Comparison of ENCODE assay signal across 28 cellular contexts in genomic region chr15:56948766-56949105, GRCh38. TPM values are rescaled to one million over a fixed set of nuclear protein-coding genes. Genes with fewer than 3 reads are reported as not detected.
DNase-seq lines count a peak whose midpoint lies in the region; ATAC-seq, FAIRE-seq and TF ChIP-seq lines count a peak whose summit lies in the region.
"Had no signal": no experiment of that assay in that cellular context is flagged by ENCODE, and none has a peak within 500 bp of the region (broad histone marks: within the 10 kb centered on the region; RNA-seq: fewer than 3 reads in every experiment).

No MANE protein-coding gene starts in this region.

- H3K36me3 Mint-ChIP-seq in activated naive CD4-positive, alpha-beta T cell treated with anti-CD3 and anti-CD28 coated beads, Interleukin-2, amount 50 U/mL, for 24 hours, result peaks cover 31% of the 10 kb centered on the region
- H3K36me3 Mint-ChIP-seq in activated naive CD4-positive, alpha-beta T cell treated with anti-CD3 and anti-CD28 coated beads, Interleukin-2, amount 10 ng/mL, durations not matched to agents 7 days and 5 days, result peaks cover 28% of the 10 kb centered on the region
- H3K36me3 Mint-ChIP-seq in immature natural killer cell, result peaks cover 12 to 21% (median 13%) of the 10 kb centered on the region in 3 donors

- no peak overlapping the region for H3K4me2 ChIP-seq in K562 (ENCODE audit: insufficient read depth, low read length)

- H3K9me3 Mint-ChIP-seq in activated naive CD4-positive, alpha-beta T cell treated with anti-CD3 and anti-CD28 coated beads, Interleukin-2, amount 50 U/mL, for 24 hours, result peaks cover 17% of the 10 kb centered on the region
- peaks cover 14% of the 10 kb centered on the region for H3K9me3 Mint-ChIP-seq in activated naive CD4-positive, alpha-beta T cell treated with anti-CD3 and anti-CD28 coated beads, Interleukin-2, amount 10 ng/mL, durations not matched to agents 7 days and 5 days
- H3K9me3 Mint-ChIP-seq in immature natural killer cell, result peaks cover 0 to 8% (median 5%) of the 10 kb centered on the region in 6 donors
- H3K9me3 Mint-ChIP-seq: activated CD4-positive, alpha-beta T cell treated with anti-CD3 and anti-CD28 coated beads, Interleukin-2, amount 10 ng/mL, durations not matched to agents 24 days and 14 days had no signal

- CTCF ChIA-PET in activated naive CD4-positive, alpha-beta T cell treated with anti-CD3 and anti-CD28 coated beads, Interleukin-2, amount 10 ng/mL, durations not matched to agents 7 days and 5 days (lab: Charles Lee), result interaction anchor here (1.5 kb wide), 1 partner anchor 16 kb away, joined by 4 read pairs; no protein-coding TSS in a partner anchor
- CTCF ChIA-PET in K562 (lab: Yijun Ruan, JAX; ENCODE audit: low intra/inter-chr PET ratio), result interaction anchor here (0.6 kb wide), 1 partner anchor 107 kb away, joined by 3 read pairs; no protein-coding TSS in a partner anchor

- no peaks in the 10 kb centered on the region for H3K9me1 ChIP-seq in K562 (ENCODE audit: control insufficient read depth, insufficient read depth, low read length)

- TF ChIP-seq RAD21 in K562 (CRISPR knock-in tag; conservative IDR thresholded peaks at IDR 0.05 in 1 of 2, IDR thresholded peaks at IDR 0.05 in 1 of 2), result no peak

- H3K27ac Mint-ChIP-seq in activated naive CD4-positive, alpha-beta T cell treated with anti-CD3 and anti-CD28 coated beads, Interleukin-2, amount 50 U/mL, for 24 hours, result peak overlapping the region; percentile 46
- H3K27ac Mint-ChIP-seq in activated naive CD4-positive, alpha-beta T cell treated with anti-CD3 and anti-CD28 coated beads, Interleukin-2, amount 10 ng/mL, durations not matched to agents 7 days and 5 days, result no peak overlapping the region
- peak overlapping the region in 1 of 6 donors; percentile 17 for H3K27ac Mint-ChIP-seq in immature natural killer cell
- H3K27ac Mint-ChIP-seq: activated CD4-positive, alpha-beta T cell treated with anti-CD3 and anti-CD28 coated beads, Interleukin-2, amount 10 ng/mL, durations not matched to agents 24 days and 14 days; activated naive CD4-positive, alpha-beta T cell treated with anti-CD3 and anti-CD28 coated beads for 36 hours; stimulated activated naive CD8-positive, alpha-beta T cell treated with anti-CD3 and anti-CD28 coated beads, Interleukin-15, amount 100 ng/mL, for 72 hours had no signal

- TF ChIP-seq CTCF in K562 (IDR thresholded peaks at IDR 0.05 in 2 of 3, conservative IDR thresholded peaks at IDR 0.05 in 1 of 3; ENCODE audit: insufficient read depth in 2 of 3, low read depth in 1 of 3, low read length in 3 of 3), result no peak

- ATAC-seq in K562 (no peak; the same call in 2 of the 3 replicates), HG03159 (IDR thresholded peaks at IDR 0.05; ENCODE audit: unreplicated experiment) (no peak)
- ATAC-seq: stimulated activated naive CD8-positive, alpha-beta T cell treated with anti-CD3 and anti-CD28 coated beads, Interleukin-15, amount 100 ng/mL, for 72 hours had no signal

- H3K36me3 ChIP-seq in K562 (ENCODE audit: control insufficient read depth, insufficient read depth, low read length), result peaks cover 12% of the 10 kb centered on the region; the same call in 1 of the 3 replicates
- H3K36me3 ChIP-seq: HAP-1, ovary, right lobe of liver had no signal

- no peaks in the 10 kb centered on the region for H4K20me1 ChIP-seq in K562 (replicated peaks; ENCODE audit: control insufficient read depth, insufficient read depth, low read length)

- no peak for TF ChIP-seq EP300 in K562 (IDR thresholded peaks at IDR 0.05; ENCODE audit: low read length)

- no peak for FAIRE-seq in K562 (lab: Jason Lieb, UNC)
- FAIRE-seq: A204.1, endothelial cell of umbilical vein had no signal

- H3K4me1 Mint-ChIP-seq in activated naive CD4-positive, alpha-beta T cell treated with anti-CD3 and anti-CD28 coated beads, Interleukin-2, amount 50 U/mL, for 24 hours, result peaks cover 43% of the 10 kb centered on the region
- no peaks in the 10 kb centered on the region for H3K4me1 Mint-ChIP-seq in activated naive CD4-positive, alpha-beta T cell treated with anti-CD3 and anti-CD28 coated beads, Interleukin-2, amount 10 ng/mL, durations not matched to agents 7 days and 5 days
- peaks cover 34 to 67% of the 10 kb centered on the region in 2 donors for H3K4me1 Mint-ChIP-seq in immature natural killer cell

- 87% methylated on average over 1 of the region's 1 CpG for WGBS in K562 (ENCODE audit: insufficient coverage, low coverage, missing lambda C conversion rate)

- no peaks in the 10 kb centered on the region for H3K9me3 ChIP-seq in K562 (replicated peaks; ENCODE audit: control insufficient read depth, insufficient read depth, low read depth, low read length)
- H3K9me3 ChIP-seq: BE2C, ovary, right lobe of liver had no signal

- H3K9ac ChIP-seq in K562 (ENCODE audit: insufficient read depth in 1 of 2, low read depth in 2 of 2, low read length in 2 of 2), result no peak overlapping the region

- H3K27ac ChIP-seq in K562 (ENCODE audit: extremely low read depth, low read depth, low read length), result peak overlapping the region; percentile 22; the same call in 1 of the 3 replicates
- H3K27ac ChIP-seq: ovary, right lobe of liver, tibial artery had no signal

- H2AFZ ChIP-seq in K562 (ENCODE audit: low read depth, low read length), result no peak overlapping the region

- POLR2A ChIA-PET in K562 (lab: Yijun Ruan, JAX), result no interaction called here

- no peak for DNase-seq in activated naive CD4-positive, alpha-beta T cell treated with anti-CD3 and anti-CD28 coated beads, Interleukin-2, amount 10 ng/mL, durations not matched to agents 7 days and 5 days
- DNase-seq in K562 (ENCODE audit: extremely low read depth in 1 of 4, low spot score in 3 of 4), result no peak
- DNase-seq in myocyte (ENCODE audit: low read depth), result peak; percentile 15
- no peak for DNase-seq in nucleus accumbens (lab: John Stamatoyannopoulos, UW)
- no peak for DNase-seq in immature natural killer cell
- DNase-seq in stimulated activated CD4-positive, alpha-beta T cell treated with anti-CD3 and anti-CD28 coated beads, Interleukin-4, amount 100 ng/mL, for 1 hour, result no peak
- DNase-seq: activated CD4-positive, alpha-beta T cell treated with anti-CD3 and anti-CD28 coated beads, Interleukin-2, amount 10 ng/mL, durations not matched to agents 24 days and 14 days; activated naive CD4-positive, alpha-beta T cell treated with anti-CD3 and anti-CD28 coated beads for 36 hours; activated T-cell treated with anti-CD3 and anti-CD28 coated beads, Interleukin-2, amount 50 U/mL, for 48 hours; BE2C; central memory CD4-positive, alpha-beta T cell; COR-L47; DMS79 treated with DMSO at 0.1 percent for 48 hours; glutamatergic neuron; kidney glomerular epithelial cell; NCI-H1092; NCI-H187 treated with DMSO at 0.1 percent for 48 hours; NCI-H2227 treated with DMSO at 0.1 percent for 48 hours; NCI-H774; ovary; right lobe of liver; stimulated activated naive CD8-positive, alpha-beta T cell treated with anti-CD3 and anti-CD28 coated beads, Interleukin-15, amount 100 ng/mL, for 72 hours; tibial artery had no signal

- no peak for TF ChIP-seq POLR2A in K562 (conservative IDR thresholded peaks at IDR 0.05)

- peaks cover 92% of the 10 kb centered on the region for H3K79me2 ChIP-seq in K562 (ENCODE audit: control insufficient read depth, insufficient read depth, low read length)

- H3K27me3 Mint-ChIP-seq in activated naive CD4-positive, alpha-beta T cell treated with anti-CD3 and anti-CD28 coated beads, Interleukin-2, amount 50 U/mL, for 24 hours, result no peaks in the 10 kb centered on the region
- H3K27me3 Mint-ChIP-seq in activated naive CD4-positive, alpha-beta T cell treated with anti-CD3 and anti-CD28 coated beads, Interleukin-2, amount 10 ng/mL, durations not matched to agents 7 days and 5 days, result no peaks in the 10 kb centered on the region
- H3K27me3 Mint-ChIP-seq in immature natural killer cell (ENCODE audit: low read depth in 3 of 3), result peaks cover 0 to 2% (median 0%) of the 10 kb centered on the region in 3 donors
- H3K27me3 Mint-ChIP-seq: activated CD4-positive, alpha-beta T cell treated with anti-CD3 and anti-CD28 coated beads, Interleukin-2, amount 10 ng/mL, durations not matched to agents 24 days and 14 days; stimulated activated naive CD8-positive, alpha-beta T cell treated with anti-CD3 and anti-CD28 coated beads, Interleukin-15, amount 100 ng/mL, for 72 hours had no signal

- H3K4me3 ChIP-seq in K562, result no peak overlapping the region
- H3K4me3 ChIP-seq: HAP-1, ovary, right lobe of liver, tibial artery had no signal

- in situ Hi-C loops in K562 (cut with MboI), result no loop called here

- BruUV-seq in K562 (replicated peaks; lab: Mats Ljungman, UMichigan), result no TSS peak

- H3K27me3 ChIP-seq in K562 (ENCODE audit: control insufficient read depth in 2 of 2, insufficient read depth in 2 of 2, low read length in 2 of 2), result no peaks in the 10 kb centered on the region
- H3K27me3 ChIP-seq: BE2C, ovary, right lobe of liver, tibial artery had no signal

- no peaks in the 10 kb centered on the region; a peak in 1 of 5 replicates for H3K4me1 ChIP-seq in K562 (replicated peaks in 1 of 2; ENCODE audit: control insufficient read depth in 2 of 2, insufficient read depth in 2 of 2, low read length in 2 of 2)

- intact Hi-C loops in K562 (cut with micrococcal nuclease), result no loop called here

- H3K4me3 Mint-ChIP-seq in activated naive CD4-positive, alpha-beta T cell treated with anti-CD3 and anti-CD28 coated beads, Interleukin-2, amount 50 U/mL, for 24 hours, result no peak overlapping the region
- H3K4me3 Mint-ChIP-seq in activated naive CD4-positive, alpha-beta T cell treated with anti-CD3 and anti-CD28 coated beads, Interleukin-2, amount 10 ng/mL, durations not matched to agents 7 days and 5 days, result no peak overlapping the region
- no peak overlapping the region for H3K4me3 Mint-ChIP-seq in immature natural killer cell
- H3K4me3 Mint-ChIP-seq: activated CD4-positive, alpha-beta T cell treated with anti-CD3 and anti-CD28 coated beads, Interleukin-2, amount 10 ng/mL, durations not matched to agents 24 days and 14 days; activated naive CD4-positive, alpha-beta T cell treated with anti-CD3 and anti-CD28 coated beads for 36 hours; stimulated activated naive CD8-positive, alpha-beta T cell treated with anti-CD3 and anti-CD28 coated beads, Interleukin-15, amount 100 ng/mL, for 72 hours had no signal

RNA-seq across cellular contexts. Expression of gene TCF12, which starts 30.3 kb away (rescaled TPM):
- total RNA-seq in K562 (2011; cell fraction: chromatin; rRNA removed; ENCODE audit: low replicate concordance), result 177 and 194 TPM in 2 replicates
- total RNA-seq in K562 (2011; cell fraction: nucleolus; rRNA removed), result 37.9 and 49.0 TPM in 2 replicates
- total RNA-seq in K562 (2011; cell fraction: nucleoplasm; rRNA removed), result 77.7 and 107 TPM in 2 replicates
- 132 and 141 TPM in 2 replicates for total RNA-seq in K562 (2014; rRNA removed)
- 49.6 and 59.4 TPM in 2 replicates for total RNA-seq in K562 (2014; rRNA removed; fragmentation: Illumina TruSeq; extraction: Trizol)
- 50.3 and 52.9 TPM in 2 replicates for total RNA-seq in K562 (2015; rRNA removed; fragmentation: Illumina TruSeq; extraction: Trizol)
- total RNA-seq in K562 (2021), result 76.5 and 78.4 TPM in 2 replicates
- 66.8 and 75.1 TPM in 2 replicates for polyA plus RNA-seq in K562 (2011; rRNA removed)
- 67.8 and 76.1 TPM in 2 replicates for polyA plus RNA-seq in K562 (2011; cell fraction: cytosol; rRNA removed)
- polyA plus RNA-seq in K562 (2011; cell fraction: nucleus; rRNA removed), result 104 and 117 TPM in 2 replicates
- polyA plus RNA-seq in K562 (2012), result 28.6 and 33.8 TPM in 2 replicates
- polyA plus RNA-seq in K562 (2014; fragmentation: Illumina TruSeq; extraction: Trizol), result 57.4 and 72.5 TPM in 2 replicates
- 10 to 100 TPM; 10.5 to 12.9 TPM for polyA plus RNA-seq in K562 (2014; fragmentation: Nextera tagmentation; extraction: Ambion mirVana)
- polyA plus RNA-seq in K562 (2014; rRNA removed), result 22.4 and 23.5 TPM in 2 replicates
- 80.0 and 109 TPM in 2 replicates for polyA minus RNA-seq in K562 (2011; rRNA and poly(A)+ RNA removed)
- 48.3 and 64.8 TPM in 2 replicates for polyA minus RNA-seq in K562 (2011; cell fraction: cytosol; rRNA and poly(A)+ RNA removed)
- polyA minus RNA-seq in K562 (2011; cell fraction: nucleus; rRNA and poly(A)+ RNA removed), result 74.5 and 100 TPM in 2 replicates
- total RNA-seq in myocyte, result 128 and 169 TPM in 2 replicates
- polyA plus RNA-seq in myocyte (2012), result 36.4 TPM
- polyA plus RNA-seq in immature natural killer cell, result 10 to 100 TPM; 34.7 to 79.4 (median 57.6) TPM
